In genomic region chr6:115733426-115733825, GRCh38 we compare ENCODE assay signal across 23 cellular contexts.
"Had no signal": no experiment of that assay in that cellular context is flagged by ENCODE, and none has a peak within 500 bp of the region (broad histone marks: within the 10 kb centered on the region; RNA-seq: fewer than 3 reads in every experiment).

No MANE protein-coding gene starts in this region.

- ATAC-seq: activated CD4-positive, alpha-beta T cell treated with anti-CD3 and anti-CD28 coated beads for 36 hours; T-cell had no signal

- H3K36me3 ChIP-seq: adrenal gland, colonic mucosa, Peyer's patch, SJCRH30 had no signal

- H3K4me3 ChIP-seq: adrenal gland, colonic mucosa, Peyer's patch, SJCRH30 had no signal

- H3K9me3 ChIP-seq: adrenal gland, colonic mucosa, Peyer's patch, SJCRH30 had no signal

- DNase-seq: activated CD4-positive, alpha-beta memory T cell treated with anti-CD3 and anti-CD28 coated beads, Interleukin-2, amount 10 ng/mL, durations not matched to agents 7 days and 5 days; activated CD4-positive, alpha-beta T cell treated with anti-CD3 and anti-CD28 coated beads for 36 hours; activated CD4-positive, alpha-beta T cell treated with anti-CD3 and anti-CD28 coated beads, Interleukin-2, amount 50 U/mL, for 1 hour; activated naive CD4-positive, alpha-beta T cell treated with anti-CD3 and anti-CD28 coated beads, Interleukin-2, amount 50 U/mL, for 16 hours; activated naive CD8-positive, alpha-beta T cell treated with anti-CD3 and anti-CD28 coated beads, Interleukin-2, amount 10 ng/mL, durations not matched to agents 7 days and 5 days; activated T-cell treated with anti-CD3 and anti-CD28 coated beads for 4 hours; activated T-cell treated with anti-CD3 and anti-CD28 coated beads, Interleukin-2, amount 50 U/mL, for 48 hours; adrenal gland; anterior cingulate cortex; colonic mucosa; IMR-90; Kasumi-1; KBM-7; NCI-H1417; NCI-H2081 treated with DMSO at 0.1 percent for 48 hours; NCI-H345; NCI-H526; Peyer's patch; Right ventricle myocardium superior; SJCRH30; T-cell; T-helper 2 cell; T1000 had no signal

- H3K27me3 ChIP-seq: adrenal gland, colonic mucosa, Peyer's patch, SJCRH30 had no signal

- H3K4me1 ChIP-seq: adrenal gland, colonic mucosa, Peyer's patch, SJCRH30 had no signal
